ENCODE assay signal across 1 cellular context in genomic region chr2:102635317-102635716, GRCh38.
TF ChIP-seq lines count a peak whose summit lies in the region.

No MANE protein-coding gene starts in this region.

TF ChIP-seq in K562, 482 proteins besides CTCF, POLR2A, EP300 and RAD21 (continued from another document):
- TF ChIP-seq FOSL1 (tag; conservative IDR thresholded peaks at IDR 0.05) (0 out of 2 replicates have a peak, but pooled peaks have one; percentile 3), RAD51 (IDR thresholded peaks at IDR 0.05; ENCODE audit: borderline replicate concordance, low read depth) (no peak), YY1 (IDR thresholded peaks at IDR 0.05; ENCODE audit: borderline replicate concordance in 1 of 3, control insufficient read depth in 1 of 3, extremely low read depth in 1 of 3, insufficient read depth in 3 of 3, insufficient read length in 1 of 3, insufficient replicate concordance in 2 of 3, low read depth in 1 of 3, low read length in 2 of 3) (peak in 1 of 3 experiments; percentile 37), CAMTA2 (CRISPR knock-in tag; conservative IDR thresholded peaks at IDR 0.05) (no peak), ZNF24 (IDR thresholded peaks at IDR 0.05) (peak; percentile 45; the same call in 1 of the 2 replicates), ARID1B (IDR thresholded peaks at IDR 0.05) (no peak), DPF2 (IDR thresholded peaks at IDR 0.05) (0 out of 2 replicates have a peak, but pooled peaks have one; percentile 2), FOXK2 (conservative IDR thresholded peaks at IDR 0.05 in 1 of 2, IDR thresholded peaks at IDR 0.05 in 1 of 2; ENCODE audit: low read depth in 2 of 2) (peak in 1 of 2 experiments; percentile 13; a peak in 1 of 4 replicates), KAT8 (IDR thresholded peaks at IDR 0.05; ENCODE audit: low read depth) (no peak), USF2 (CRISPR knock-in tag; IDR thresholded peaks at IDR 0.05) (no peak), MEIS2 (IDR thresholded peaks at IDR 0.05; ENCODE audit: partially characterized antibody) (peak; percentile 98), KLF10 (CRISPR knock-in tag; IDR thresholded peaks at IDR 0.05) (no peak), TAF7 (tag; IDR thresholded peaks at IDR 0.05) (no peak), L3MBTL2 (IDR thresholded peaks at IDR 0.05) (no peak), RFX1 (IDR thresholded peaks at IDR 0.05) (no peak), ZNF316 (IDR thresholded peaks at IDR 0.05) (0 out of 2 replicates have a peak, but pooled peaks have one; percentile 6), E2F3 (CRISPR knock-in tag; IDR thresholded peaks at IDR 0.05) (no peak), SRF (CRISPR knock-in tag; IDR thresholded peaks at IDR 0.05) (no peak), ZNF644 (tag; IDR thresholded peaks at IDR 0.05; ENCODE audit: low read depth) (no peak; the same call in 1 of the 2 replicates), ZBTB7A (IDR thresholded peaks at IDR 0.05; ENCODE audit: borderline replicate concordance, control insufficient read depth, low read depth, low read length) (no peak), CBX3 (IDR thresholded peaks at IDR 0.05; ENCODE audit: borderline replicate concordance in 1 of 2, low read length in 2 of 2) (no peak), ZFP1 (CRISPR knock-in tag; IDR thresholded peaks at IDR 0.05) (no peak), PHF20 (IDR thresholded peaks at IDR 0.05; ENCODE audit: partially characterized antibody) (no peak), CC2D1A (IDR thresholded peaks at IDR 0.05) (no peak), SNIP1 (IDR thresholded peaks at IDR 0.05; ENCODE audit: low read depth) (no peak), FIP1L1 (IDR thresholded peaks at IDR 0.05; ENCODE audit: low read depth, low read length, poor library complexity, severe bottlenecking) (no peak), CBFA2T2 (conservative IDR thresholded peaks at IDR 0.05) (no peak), PKNOX1 (IDR thresholded peaks at IDR 0.05) (peak; percentile 98), BACH1 (tag; IDR thresholded peaks at IDR 0.05) (0 out of 2 replicates have a peak, but pooled peaks have one; percentile 32), YBX1 (IDR thresholded peaks at IDR 0.05) (no peak), NR2C2 (CRISPR knock-in tag; IDR thresholded peaks at IDR 0.05) (no peak), NR2C2 (tag; IDR thresholded peaks at IDR 0.05) (no peak), SMAD1 (IDR thresholded peaks at IDR 0.05; ENCODE audit: low read depth, low read length, partially characterized antibody) (no peak), IRF9 (tag; IDR thresholded peaks at IDR 0.05) (no peak), EHMT2 (IDR thresholded peaks at IDR 0.05) (no peak), OTX1 (CRISPR knock-in tag; IDR thresholded peaks at IDR 0.05) (no peak)
- TF ChIP-seq, protein P1, sequence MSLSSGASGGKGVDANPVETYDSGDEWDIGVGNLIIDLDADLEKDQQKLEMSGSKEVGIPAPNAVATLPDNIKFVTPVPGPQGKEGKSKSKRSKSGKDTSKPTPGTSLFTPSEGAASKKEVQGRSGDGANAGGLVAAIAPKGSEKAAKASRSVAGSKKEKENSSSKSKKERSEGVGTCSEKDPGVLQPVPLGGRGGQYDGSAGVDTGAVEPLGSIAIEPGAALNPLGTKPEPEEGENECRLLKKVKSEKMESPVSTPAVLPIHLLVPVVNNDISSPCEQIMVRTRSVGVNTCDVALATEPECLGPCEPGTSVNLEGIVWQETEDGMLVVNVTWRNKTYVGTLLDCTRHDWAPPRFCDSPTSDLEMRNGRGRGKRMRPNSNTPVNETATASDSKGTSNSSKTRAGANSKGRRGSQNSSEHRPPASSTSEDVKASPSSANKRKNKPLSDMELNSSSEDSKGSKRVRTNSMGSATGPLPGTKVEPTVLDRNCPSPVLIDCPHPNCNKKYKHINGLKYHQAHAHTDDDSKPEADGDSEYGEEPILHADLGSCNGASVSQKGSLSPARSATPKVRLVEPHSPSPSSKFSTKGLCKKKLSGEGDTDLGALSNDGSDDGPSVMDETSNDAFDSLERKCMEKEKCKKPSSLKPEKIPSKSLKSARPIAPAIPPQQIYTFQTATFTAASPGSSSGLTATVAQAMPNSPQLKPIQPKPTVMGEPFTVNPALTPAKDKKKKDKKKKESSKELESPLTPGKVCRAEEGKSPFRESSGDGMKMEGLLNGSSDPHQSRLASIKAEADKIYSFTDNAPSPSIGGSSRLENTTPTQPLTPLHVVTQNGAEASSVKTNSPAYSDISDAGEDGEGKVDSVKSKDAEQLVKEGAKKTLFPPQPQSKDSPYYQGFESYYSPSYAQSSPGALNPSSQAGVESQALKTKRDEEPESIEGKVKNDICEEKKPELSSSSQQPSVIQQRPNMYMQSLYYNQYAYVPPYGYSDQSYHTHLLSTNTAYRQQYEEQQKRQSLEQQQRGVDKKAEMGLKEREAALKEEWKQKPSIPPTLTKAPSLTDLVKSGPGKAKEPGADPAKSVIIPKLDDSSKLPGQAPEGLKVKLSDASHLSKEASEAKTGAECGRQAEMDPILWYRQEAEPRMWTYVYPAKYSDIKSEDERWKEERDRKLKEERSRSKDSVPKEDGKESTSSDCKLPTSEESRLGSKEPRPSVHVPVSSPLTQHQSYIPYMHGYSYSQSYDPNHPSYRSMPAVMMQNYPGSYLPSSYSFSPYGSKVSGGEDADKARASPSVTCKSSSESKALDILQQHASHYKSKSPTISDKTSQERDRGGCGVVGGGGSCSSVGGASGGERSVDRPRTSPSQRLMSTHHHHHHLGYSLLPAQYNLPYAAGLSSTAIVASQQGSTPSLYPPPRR (CRISPR knock-in tag; IDR thresholded peaks at IDR 0.05; ENCODE audit: borderline replicate concordance), result no peak
- TF ChIP-seq, protein P2, sequence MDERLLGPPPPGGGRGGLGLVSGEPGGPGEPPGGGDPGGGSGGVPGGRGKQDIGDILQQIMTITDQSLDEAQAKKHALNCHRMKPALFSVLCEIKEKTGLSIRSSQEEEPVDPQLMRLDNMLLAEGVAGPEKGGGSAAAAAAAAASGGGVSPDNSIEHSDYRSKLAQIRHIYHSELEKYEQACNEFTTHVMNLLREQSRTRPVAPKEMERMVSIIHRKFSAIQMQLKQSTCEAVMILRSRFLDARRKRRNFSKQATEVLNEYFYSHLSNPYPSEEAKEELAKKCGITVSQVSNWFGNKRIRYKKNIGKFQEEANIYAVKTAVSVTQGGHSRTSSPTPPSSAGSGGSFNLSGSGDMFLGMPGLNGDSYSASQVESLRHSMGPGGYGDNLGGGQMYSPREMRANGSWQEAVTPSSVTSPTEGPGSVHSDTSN (CRISPR knock-in tag; IDR thresholded peaks at IDR 0.05; ENCODE audit: low read depth), result peak; percentile 55; the same call in 1 of the 2 replicates
- TF ChIP-seq, protein P2 (tag; conservative IDR thresholded peaks at IDR 0.05; ENCODE audit: low read depth), result peak; percentile 89
- TF ChIP-seq, protein P3, sequence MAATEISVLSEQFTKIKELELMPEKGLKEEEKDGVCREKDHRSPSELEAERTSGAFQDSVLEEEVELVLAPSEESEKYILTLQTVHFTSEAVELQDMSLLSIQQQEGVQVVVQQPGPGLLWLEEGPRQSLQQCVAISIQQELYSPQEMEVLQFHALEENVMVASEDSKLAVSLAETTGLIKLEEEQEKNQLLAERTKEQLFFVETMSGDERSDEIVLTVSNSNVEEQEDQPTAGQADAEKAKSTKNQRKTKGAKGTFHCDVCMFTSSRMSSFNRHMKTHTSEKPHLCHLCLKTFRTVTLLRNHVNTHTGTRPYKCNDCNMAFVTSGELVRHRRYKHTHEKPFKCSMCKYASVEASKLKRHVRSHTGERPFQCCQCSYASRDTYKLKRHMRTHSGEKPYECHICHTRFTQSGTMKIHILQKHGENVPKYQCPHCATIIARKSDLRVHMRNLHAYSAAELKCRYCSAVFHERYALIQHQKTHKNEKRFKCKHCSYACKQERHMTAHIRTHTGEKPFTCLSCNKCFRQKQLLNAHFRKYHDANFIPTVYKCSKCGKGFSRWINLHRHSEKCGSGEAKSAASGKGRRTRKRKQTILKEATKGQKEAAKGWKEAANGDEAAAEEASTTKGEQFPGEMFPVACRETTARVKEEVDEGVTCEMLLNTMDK (IDR thresholded peaks at IDR 0.05; ENCODE audit: borderline replicate concordance, insufficient read depth, low read depth, low read length, poor library complexity, severe bottlenecking), result no peak
- TF ChIP-seq, protein P4, sequence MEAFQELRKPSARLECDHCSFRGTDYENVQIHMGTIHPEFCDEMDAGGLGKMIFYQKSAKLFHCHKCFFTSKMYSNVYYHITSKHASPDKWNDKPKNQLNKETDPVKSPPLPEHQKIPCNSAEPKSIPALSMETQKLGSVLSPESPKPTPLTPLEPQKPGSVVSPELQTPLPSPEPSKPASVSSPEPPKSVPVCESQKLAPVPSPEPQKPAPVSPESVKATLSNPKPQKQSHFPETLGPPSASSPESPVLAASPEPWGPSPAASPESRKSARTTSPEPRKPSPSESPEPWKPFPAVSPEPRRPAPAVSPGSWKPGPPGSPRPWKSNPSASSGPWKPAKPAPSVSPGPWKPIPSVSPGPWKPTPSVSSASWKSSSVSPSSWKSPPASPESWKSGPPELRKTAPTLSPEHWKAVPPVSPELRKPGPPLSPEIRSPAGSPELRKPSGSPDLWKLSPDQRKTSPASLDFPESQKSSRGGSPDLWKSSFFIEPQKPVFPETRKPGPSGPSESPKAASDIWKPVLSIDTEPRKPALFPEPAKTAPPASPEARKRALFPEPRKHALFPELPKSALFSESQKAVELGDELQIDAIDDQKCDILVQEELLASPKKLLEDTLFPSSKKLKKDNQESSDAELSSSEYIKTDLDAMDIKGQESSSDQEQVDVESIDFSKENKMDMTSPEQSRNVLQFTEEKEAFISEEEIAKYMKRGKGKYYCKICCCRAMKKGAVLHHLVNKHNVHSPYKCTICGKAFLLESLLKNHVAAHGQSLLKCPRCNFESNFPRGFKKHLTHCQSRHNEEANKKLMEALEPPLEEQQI (IDR thresholded peaks at IDR 0.05), result 0 out of 2 replicates have a peak, but pooled peaks have one; percentile 23
